9 cellular contexts compared by ENCODE assay signal in genomic region chr10:68992721-68993440, GRCh38. TPM values are rescaled to one million over a fixed set of nuclear protein-coding genes. Genes with fewer than 3 reads are reported as not detected.
DNase-seq lines count a peak whose midpoint lies in the region; ATAC-seq and TF ChIP-seq lines count a peak whose summit lies in the region.
"Had no signal": no experiment of that assay in that cellular context is flagged by ENCODE, and none has a peak within 500 bp of the region (broad histone marks: within the 10 kb centered on the region; RNA-seq: fewer than 3 reads in every experiment).

No MANE protein-coding gene starts in this region.

- H3K4me1 ChIP-seq in adrenal gland (replicated peaks in 1 of 2) (peaks cover 35 to 56% of the 10 kb centered on the region in 2 donors), skeletal muscle tissue (ENCODE audit: control insufficient read depth in 3 of 3, insufficient read depth in 3 of 3, low read length in 3 of 3) (peaks cover 30 to 41% (median 38%) of the 10 kb centered on the region in 3 donors)

- no peaks in the 10 kb centered on the region for H3K36me3 ChIP-seq in adrenal gland (replicated peaks in 1 of 2)
- peaks cover 0 to 4% (median 0%) of the 10 kb centered on the region in 3 donors for H3K36me3 ChIP-seq in skeletal muscle tissue (ENCODE audit: control insufficient read depth in 3 of 3, insufficient read depth in 3 of 3, low read length in 3 of 3)

- H3K27me3 ChIP-seq in adrenal gland (no peaks in the 10 kb centered on the region), skeletal muscle tissue (ENCODE audit: control insufficient read depth in 3 of 3, insufficient read depth in 3 of 3, low read length in 3 of 3) (no peaks in the 10 kb centered on the region)

- H3K9ac ChIP-seq in skeletal muscle tissue (ENCODE audit: low read depth in 1 of 3, low read length in 3 of 3) = peak overlapping the region in 2 of 3 donors; percentile 47 to 52

- no peak for TF ChIP-seq POLR2A in adrenal gland (IDR thresholded peaks at IDR 0.05)

- 17 to 21% (median 19%) methylated on average over 2 of the region's 2 CpGs for WGBS in adrenal gland, 4 donors

- DNase-seq in GM04503 (ENCODE audit: low read depth) (peak; percentile 93), adrenal gland (peak; percentile 30 to 86 (median 73)), left cardiac atrium (peak; percentile 34), NCI-H2227 treated with DMSO at 0.1 percent for 48 hours (lab: John Stamatoyannopoulos, UW) (no peak), H4 (ENCODE audit: low spot score) (no peak), HT-29 (ENCODE audit: low spot score) (no peak)
- DNase-seq: NCI-H510A treated with DMSO at 0.1 percent for 48 hours had no signal

- peak overlapping the region; percentile 9 to 71 (median 55) for H3K27ac ChIP-seq in adrenal gland
- peak overlapping the region; percentile 31 for H3K27ac ChIP-seq in skeletal muscle tissue (ENCODE audit: low read depth, low read length)

- H3K9me3 ChIP-seq in adrenal gland (replicated peaks in 1 of 3) = no peaks in the 10 kb centered on the region
- H3K9me3 ChIP-seq in skeletal muscle tissue (ENCODE audit: control insufficient read depth in 3 of 3, low read length in 3 of 3) = no peaks in the 10 kb centered on the region

- intact Hi-C loops in adrenal gland (cut with DNase I) (loop anchor here in 1 of 2 donors (10.0 kb wide), 1 partner anchor 102 kb away; no protein-coding TSS in a partner anchor), left cardiac atrium (cut with DNase I) (no loop called here)

- TF ChIP-seq CTCF in adrenal gland (IDR thresholded peaks at IDR 0.05) = no peak

- ATAC-seq in left cardiac atrium (peak; percentile 14 to 33), GM18498 (IDR thresholded peaks at IDR 0.05; ENCODE audit: unreplicated experiment) (no peak)

- peak overlapping the region in 1 of 4 donors; percentile 20 for H3K4me3 ChIP-seq in adrenal gland
- H3K4me3 ChIP-seq in skeletal muscle tissue (ENCODE audit: low read length in 3 of 3) = peak overlapping the region in 1 of 3 donors; percentile 29

RNA-seq across cellular contexts. Expression of gene KIFBP, which starts 4.3 kb away (rescaled TPM):
- total RNA-seq in adrenal gland (10 to 100 TPM; 28.4 to 76.2 (median 41.0) TPM), left cardiac atrium (10 to 100 TPM; 33.7 to 36.1 TPM), skeletal muscle tissue (18.8 TPM)
- polyA plus RNA-seq in adrenal gland = 10 to 100 TPM; 15.1 to 60.4 (median 16.2) TPM
- total RNA-seq in H4 (2014; rRNA removed; shearing (Covaris generic)) = 32.0 and 35.2 TPM in 2 replicates
- total RNA-seq in HT-29 (2014; rRNA removed; shearing (Covaris generic)) = 17.0 and 18.1 TPM in 2 replicates

RNA-seq across cellular contexts. Expression of gene DDX21, which starts 36.9 kb away (rescaled TPM):
- total RNA-seq in adrenal gland (10 to 100 TPM; 18.0 to 86.8 (median 40.0) TPM), left cardiac atrium (10 to 100 TPM; 18.6 to 59.3 TPM), skeletal muscle tissue (24.5 TPM)
- 10 to 100 TPM; 14.2 to 89.0 (median 15.4) TPM for polyA plus RNA-seq in adrenal gland
- total RNA-seq in H4 (2014; rRNA removed; shearing (Covaris generic)) = 61.5 and 78.2 TPM in 2 replicates
- 80.6 and 82.2 TPM in 2 replicates for total RNA-seq in HT-29 (2014; rRNA removed; shearing (Covaris generic))

Comparison
In these comparisons a context has a peak if more than half of its experiments do, and no peak if none do; other contexts are left out.
1. DNase-seq: peak in GM04503 (single experiment), adrenal gland (7 of 7) and left cardiac atrium (single experiment); none in NCI-H2227 treated with DMSO at 0.1 percent for 48 hours (single experiment), H4 (single experiment) and HT-29 (single experiment).